ENCODE assay signal across 21 cellular contexts in the genomic region with DNA sequence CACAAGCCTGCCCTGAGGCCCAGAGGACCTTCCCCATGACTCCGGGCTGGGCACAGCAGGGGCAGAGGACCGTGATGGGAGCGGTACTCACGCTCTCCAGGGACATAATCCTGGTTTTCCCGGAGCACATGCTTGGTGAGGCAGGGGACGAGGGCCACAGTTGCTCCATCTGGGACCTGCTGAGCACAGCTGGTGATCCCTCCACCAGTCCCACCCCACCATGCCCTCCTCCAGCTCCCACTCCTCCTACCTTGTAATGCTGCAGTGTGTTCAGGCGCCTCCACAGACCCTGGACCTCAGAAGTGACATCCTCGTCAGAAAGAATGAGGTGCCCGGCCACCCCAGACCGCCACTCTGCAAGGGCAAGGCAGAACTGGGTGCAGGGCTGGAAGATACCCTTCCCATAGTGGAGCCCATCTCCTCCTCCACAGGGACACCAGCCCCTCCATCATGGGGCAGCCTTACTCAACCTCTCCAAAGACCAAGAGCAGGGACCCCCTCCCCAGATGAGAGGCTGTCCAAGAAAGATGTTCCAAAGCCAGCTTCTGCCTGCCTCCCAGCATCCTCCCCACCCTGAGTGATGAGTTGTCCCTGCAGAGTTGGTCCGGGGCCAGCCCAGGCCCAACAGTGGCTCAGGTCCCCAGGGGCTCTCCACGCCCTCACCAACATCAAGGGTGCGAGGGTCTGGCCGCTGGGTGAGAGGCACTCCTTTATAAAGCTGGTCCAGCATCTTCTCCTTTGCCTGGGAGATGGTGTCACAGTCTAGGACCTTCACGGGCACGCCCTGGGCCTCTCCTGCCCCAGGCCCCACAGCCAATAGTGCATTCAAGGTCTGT. TPM values are rescaled to one million over a fixed set of nuclear protein-coding genes. Genes with fewer than 3 reads are reported as not detected.
DNase-seq lines count a peak whose midpoint lies in the region; ATAC-seq and TF ChIP-seq lines count a peak whose summit lies in the region.
"Had no signal": no experiment of that assay in that cellular context is flagged by ENCODE, and none has a peak within 500 bp of the region (broad histone marks: within the 10 kb centered on the region; RNA-seq: fewer than 3 reads in every experiment).

No MANE protein-coding gene starts in this region.

- H3K27me3 Mint-ChIP-seq in natural killer cell (ENCODE audit: low read depth in 2 of 2): no peaks in the 10 kb centered on the region
- H3K27me3 Mint-ChIP-seq in natural killer cell treated with Interleukin-12 subunit alpha and Interleukin-12 subunit beta and Interleukin-15 and Interleukin-18, amount 100 ng/mL, for 72 hours: no peaks in the 10 kb centered on the region
- H3K27me3 Mint-ChIP-seq: naive thymus-derived CD8-positive, alpha-beta T cell; stimulated activated naive CD8-positive, alpha-beta T cell treated with anti-CD3 and anti-CD28 coated beads, Interleukin-15, amount 100 ng/mL, for 72 hours had no signal

- no peak overlapping the region for H3K27ac Mint-ChIP-seq in natural killer cell
- no peak overlapping the region for H3K27ac Mint-ChIP-seq in natural killer cell treated with Interleukin-12 subunit alpha and Interleukin-12 subunit beta and Interleukin-15 and Interleukin-18, amount 100 ng/mL, for 72 hours
- H3K27ac Mint-ChIP-seq: GM23338; naive thymus-derived CD8-positive, alpha-beta T cell; stimulated activated naive CD8-positive, alpha-beta T cell treated with anti-CD3 and anti-CD28 coated beads, Interleukin-15, amount 100 ng/mL, for 72 hours; T-helper 2 cell treated with Interferon-gamma antibody and Interleukin-4, amounts not matched to agents 5 μg/mL and 100 μg/mL, for 36 hours had no signal

- peak; percentile 12 for DNase-seq in natural killer cell
- DNase-seq in natural killer cell treated with Interleukin-12 subunit alpha and Interleukin-12 subunit beta and Interleukin-15 and Interleukin-18, amount 100 ng/mL, for 72 hours (ENCODE audit: low spot score): no peak
- no peak for DNase-seq in esophagus muscularis mucosa (ENCODE audit: extremely low spot score)
- DNase-seq in ovary: peak in 4 of 5 donors; percentile 14 to 24 (median 18)
- no peak for DNase-seq in COR-L47 (lab: John Stamatoyannopoulos, UW)
- no peak for DNase-seq in HT-29 (ENCODE audit: low spot score)
- no peak for DNase-seq in SW 1271 (lab: John Stamatoyannopoulos, UW)
- DNase-seq: activated CD4-positive, alpha-beta T cell treated with anti-CD3 and anti-CD28 coated beads for 1 hour; cortex of kidney; foreskin melanocyte; GDM1; KBM-7; NCI-H2081; NCI-H510A; retina; SIG-M5; stimulated activated naive CD8-positive, alpha-beta T cell treated with anti-CD3 and anti-CD28 coated beads, Interleukin-15, amount 100 ng/mL, for 72 hours had no signal

- TF ChIP-seq EP300 in esophagus muscularis mucosa (IDR thresholded peaks at IDR 0.05) (no peak), ovary (IDR thresholded peaks at IDR 0.05) (no peak)

- TF ChIP-seq CTCF in natural killer cell (IDR thresholded peaks at IDR 0.05): no peak
- no peak for TF ChIP-seq CTCF in esophagus muscularis mucosa (IDR thresholded peaks at IDR 0.05)
- TF ChIP-seq CTCF in ovary (IDR thresholded peaks at IDR 0.05): no peak

- 94% methylated on average over 10 of the region's 16 CpGs for WGBS in esophagus muscularis mucosa
- 94 to 97% (median 94%) methylated on average over 16 of the region's 16 CpGs for WGBS in ovary, 3 donors

- H3K27me3 ChIP-seq in esophagus muscularis mucosa (no peaks in the 10 kb centered on the region), ovary (no peaks in the 10 kb centered on the region)

- no peak for ATAC-seq in natural killer cell
- ATAC-seq in natural killer cell treated with Interleukin-12 subunit alpha and Interleukin-12 subunit beta and Interleukin-15 and Interleukin-18, amount 100 ng/mL, for 72 hours: no peak
- ATAC-seq: GM23338; naive thymus-derived CD8-positive, alpha-beta T cell; stimulated activated naive CD8-positive, alpha-beta T cell treated with anti-CD3 and anti-CD28 coated beads, Interleukin-15, amount 100 ng/mL, for 72 hours had no signal

- H3K36me3 ChIP-seq in esophagus muscularis mucosa: peaks cover 83 to 100% (median 98%) of the 10 kb centered on the region in 4 donors
- no peaks in the 10 kb centered on the region for H3K36me3 ChIP-seq in ovary

- H3K27ac ChIP-seq in esophagus muscularis mucosa (replicated peaks in 1 of 4) (peak overlapping the region; percentile 21 to 34 (median 22)), ovary (no peak overlapping the region)

- H3K4me3 ChIP-seq in esophagus muscularis mucosa (no peak overlapping the region), ovary (no peak overlapping the region)
- H3K4me3 ChIP-seq: GM23338 had no signal

- H3K4me1 Mint-ChIP-seq in natural killer cell: no peaks in the 10 kb centered on the region
- no peaks in the 10 kb centered on the region for H3K4me1 Mint-ChIP-seq in natural killer cell treated with Interleukin-12 subunit alpha and Interleukin-12 subunit beta and Interleukin-15 and Interleukin-18, amount 100 ng/mL, for 72 hours (ENCODE audit: low read depth in 2 of 2)
- H3K4me1 Mint-ChIP-seq: GM23338; stimulated activated naive CD8-positive, alpha-beta T cell treated with anti-CD3 and anti-CD28 coated beads, Interleukin-15, amount 100 ng/mL, for 72 hours had no signal

- H3K4me3 Mint-ChIP-seq in natural killer cell: no peak overlapping the region
- no peak overlapping the region for H3K4me3 Mint-ChIP-seq in natural killer cell treated with Interleukin-12 subunit alpha and Interleukin-12 subunit beta and Interleukin-15 and Interleukin-18, amount 100 ng/mL, for 72 hours
- H3K4me3 Mint-ChIP-seq: GM23338; naive thymus-derived CD8-positive, alpha-beta T cell; stimulated activated naive CD8-positive, alpha-beta T cell treated with anti-CD3 and anti-CD28 coated beads, Interleukin-15, amount 100 ng/mL, for 72 hours; T-helper 2 cell treated with Interferon-gamma antibody and Interleukin-4, amounts not matched to agents 5 μg/mL and 100 μg/mL, for 36 hours had no signal

- H3K9me3 ChIP-seq in esophagus muscularis mucosa (no peaks in the 10 kb centered on the region), ovary (no peaks in the 10 kb centered on the region)

- H3K4me1 ChIP-seq in esophagus muscularis mucosa (peaks cover 0 to 31% (median 16%) of the 10 kb centered on the region in 4 donors), ovary (ENCODE audit: insufficient read depth) (no peaks in the 10 kb centered on the region)

- TF ChIP-seq POLR2A in esophagus muscularis mucosa (IDR thresholded peaks at IDR 0.05; ENCODE audit: low read depth) (no peak), ovary (IDR thresholded peaks at IDR 0.05) (no peak)

- no peaks in the 10 kb centered on the region for H3K9me3 Mint-ChIP-seq in natural killer cell
- H3K9me3 Mint-ChIP-seq in natural killer cell treated with Interleukin-12 subunit alpha and Interleukin-12 subunit beta and Interleukin-15 and Interleukin-18, amount 100 ng/mL, for 72 hours: no peaks in the 10 kb centered on the region
- H3K9me3 Mint-ChIP-seq: GM23338; naive thymus-derived CD8-positive, alpha-beta T cell; stimulated activated naive CD8-positive, alpha-beta T cell treated with anti-CD3 and anti-CD28 coated beads, Interleukin-15, amount 100 ng/mL, for 72 hours; T-helper 2 cell treated with Interferon-gamma antibody and Interleukin-4, amounts not matched to agents 5 μg/mL and 100 μg/mL, for 36 hours had no signal

- intact Hi-C loops in natural killer cell (cut with micrococcal nuclease): no loop called here
- intact Hi-C loops in esophagus muscularis mucosa (cut with DNase I): no loop called here
- intact Hi-C loops in ovary (cut with DNase I): no loop called here

- H3K36me3 Mint-ChIP-seq in natural killer cell: no peaks in the 10 kb centered on the region
- no peaks in the 10 kb centered on the region for H3K36me3 Mint-ChIP-seq in natural killer cell treated with Interleukin-12 subunit alpha and Interleukin-12 subunit beta and Interleukin-15 and Interleukin-18, amount 100 ng/mL, for 72 hours
- H3K36me3 Mint-ChIP-seq: naive thymus-derived CD8-positive, alpha-beta T cell had no signal

RNA-seq across cellular contexts. Expression of a gene that starts 19.5 kb away (rescaled TPM):
- 1 to 10 TPM; 4.3 to 5.0 (median 4.4) TPM for total RNA-seq in natural killer cell
- total RNA-seq in natural killer cell treated with Interleukin-12 subunit alpha and Interleukin-12 subunit beta and Interleukin-15 and Interleukin-18, amount 100 ng/mL, for 72 hours: 1 to 10 TPM; 5.9 to 9.6 TPM
- 100 to 1,000 TPM; 120 to 200 (median 152) TPM for total RNA-seq in esophagus muscularis mucosa
- total RNA-seq in ovary: 100 to 1,000 TPM in 2 of 7 donors, 10 to 100 TPM in 5; 70.8 to 166 (median 83.7) TPM
- polyA plus RNA-seq in ovary: 10 to 100 TPM; 11.2 to 90.2 TPM
- 194 and 209 TPM in 2 replicates for total RNA-seq in HT-29 (2014; rRNA removed; shearing (Covaris generic))
- polyA plus RNA-seq: naive thymus-derived CD8-positive, alpha-beta T cell had no signal

RNA-seq across cellular contexts. Expression of a gene that starts 29.5 kb away (rescaled TPM):
- 1 to 10 TPM; 4.4 to 8.8 (median 6.8) TPM for total RNA-seq in natural killer cell
- 10 to 100 TPM; 13.0 to 23.3 TPM for total RNA-seq in natural killer cell treated with Interleukin-12 subunit alpha and Interleukin-12 subunit beta and Interleukin-15 and Interleukin-18, amount 100 ng/mL, for 72 hours
- total RNA-seq in esophagus muscularis mucosa: 10 to 100 TPM; 15.6 to 26.6 (median 23.0) TPM
- 1 to 10 TPM; 6.3 to 8.5 (median 7.5) TPM for total RNA-seq in ovary
- 1 to 10 TPM; 9.1 to 9.9 TPM for polyA plus RNA-seq in ovary
- 19.1 and 24.3 TPM in 2 replicates for total RNA-seq in HT-29 (2014; rRNA removed; shearing (Covaris generic))

RNA-seq across cellular contexts. Expression of a gene that starts 29.6 kb away (rescaled TPM):
- total RNA-seq in natural killer cell (100 to 1,000 TPM; 192 to 239 (median 229) TPM), esophagus muscularis mucosa (100 to 1,000 TPM; 167 to 270 (median 205) TPM), ovary (100 to 1,000 TPM; 138 to 318 (median 199) TPM)
- 100 to 1,000 TPM; 202 to 217 TPM for total RNA-seq in natural killer cell treated with Interleukin-12 subunit alpha and Interleukin-12 subunit beta and Interleukin-15 and Interleukin-18, amount 100 ng/mL, for 72 hours
- 100 to 1,000 TPM; 350 to 380 TPM for polyA plus RNA-seq in ovary
- 173 and 180 TPM in 2 replicates for total RNA-seq in HT-29 (2014; rRNA removed; shearing (Covaris generic))

RNA-seq across cellular contexts. Expression of a gene that starts 36.1 kb away (rescaled TPM):
- total RNA-seq in natural killer cell (10 to 100 TPM in 2 of 3 donors, 1 to 10 TPM in 1; 8.5 to 11.0 (median 10.6) TPM), esophagus muscularis mucosa (1 to 10 TPM; 4.2 to 8.5 (median 5.3) TPM), ovary (1 to 10 TPM; 3.9 to 7.9 (median 6.4) TPM)
- total RNA-seq in natural killer cell treated with Interleukin-12 subunit alpha and Interleukin-12 subunit beta and Interleukin-15 and Interleukin-18, amount 100 ng/mL, for 72 hours: 10 to 100 TPM; 14.0 to 26.2 TPM
- 10 to 100 TPM in 1 of 2 donors, 1 to 10 TPM in 1; 6.4 to 11.4 TPM for polyA plus RNA-seq in ovary
- total RNA-seq in HT-29 (2014; rRNA removed; shearing (Covaris generic)): 6.7 and 7.7 TPM in 2 replicates

RNA-seq across cellular contexts. Expression of a gene that starts 38.4 kb away (rescaled TPM):
- total RNA-seq in natural killer cell (under 1 TPM in 1 of 3 donors, not detected in 2; 0.25 TPM), esophagus muscularis mucosa (under 1 TPM in 1 of 4 donors, not detected in 3; 0.65 TPM), ovary (under 1 TPM in 4 of 7 donors, not detected in 3; 0.22 to 0.46 (median 0.28) TPM)
- total RNA-seq in natural killer cell treated with Interleukin-12 subunit alpha and Interleukin-12 subunit beta and Interleukin-15 and Interleukin-18, amount 100 ng/mL, for 72 hours: not detected
- under 1 TPM in 1 of 2 donors, not detected in 1; 0.33 TPM for polyA plus RNA-seq in ovary
- not detected in 2 replicates for total RNA-seq in HT-29 (2014; rRNA removed; shearing (Covaris generic))
- total RNA-seq: GM23338; lung microvascular endothelial cell; naive thymus-derived CD8-positive, alpha-beta T cell had no signal
- polyA plus RNA-seq: naive thymus-derived CD8-positive, alpha-beta T cell had no signal

Comparison
In these comparisons a context has a peak if more than half of its experiments do, and no peak if none do; other contexts are left out.
1. DNase-seq: peak in natural killer cell (single experiment) and ovary (4 of 5); none in natural killer cell treated with Interleukin-12 subunit alpha and Interleukin-12 subunit beta and Interleukin-15 and Interleukin-18, amount 100 ng/mL, for 72 hours (single experiment), esophagus muscularis mucosa (single experiment), COR-L47 (single experiment), HT-29 (single experiment) and SW 1271 (0 of 2).
2. H3K27ac ChIP-seq: peak in esophagus muscularis mucosa (4 of 4); none in ovary (0 of 2).
3. RNA of a gene that starts 19.5 kb away (total RNA-seq): 194 to 209 TPM in HT-29, 120 to 200 TPM in esophagus muscularis mucosa and 70.8 to 166 TPM in ovary; 5.9 to 9.6 TPM in natural killer cell treated with Interleukin-12 subunit alpha and Interleukin-12 subunit beta and Interleukin-15 and Interleukin-18, amount 100 ng/mL, for 72 hours and 4.3 to 5.0 TPM in natural killer cell; every median in the first group is over 4 times any median in the second.